9 cellular contexts compared by ENCODE assay signal in the genomic region with DNA sequence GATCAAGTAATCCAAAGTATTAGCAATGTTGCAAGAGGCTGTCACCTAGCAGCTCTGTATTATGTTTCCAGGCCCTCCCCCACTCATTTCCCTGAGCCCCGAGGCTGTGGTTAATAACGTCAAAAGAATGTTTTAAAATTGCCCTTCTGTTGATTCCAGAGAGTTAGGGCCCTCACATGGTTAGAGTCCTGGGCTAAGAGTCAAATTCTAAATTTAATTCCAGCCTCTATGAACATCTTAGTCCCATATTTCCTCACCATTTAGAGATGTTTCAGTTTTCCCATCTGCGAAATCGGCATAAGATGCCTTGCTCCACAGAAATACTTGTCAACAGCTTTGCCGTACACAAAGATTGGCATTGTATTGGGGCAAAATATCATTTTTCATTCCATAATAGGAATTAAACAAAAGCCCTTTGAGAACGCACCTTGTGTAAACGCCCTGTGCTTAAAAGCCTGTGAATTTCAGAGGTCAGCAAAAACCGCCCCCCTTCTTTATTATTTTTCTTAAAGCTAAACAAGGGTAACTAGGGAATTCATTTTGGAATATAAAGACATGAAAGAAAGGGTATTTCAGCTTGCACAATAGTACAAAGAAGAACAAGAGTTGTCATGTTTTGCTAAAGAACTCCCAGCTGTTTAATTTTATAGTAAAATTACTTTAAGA.
DNase-seq lines count a peak whose midpoint lies in the region; ATAC-seq and TF ChIP-seq lines count a peak whose summit lies in the region.
"Had no signal": no experiment of that assay in that cellular context is flagged by ENCODE, and none has a peak within 500 bp of the region (broad histone marks: within the 10 kb centered on the region; RNA-seq: fewer than 3 reads in every experiment).

No MANE protein-coding gene starts in this region.

- no peak for TF ChIP-seq EP300 in esophagus muscularis mucosa (IDR thresholded peaks at IDR 0.05)

- no peak overlapping the region for H3K27ac Mint-ChIP-seq in CD8-positive, alpha-beta T cell

- H3K9me3 ChIP-seq in OCI-LY7 (ENCODE audit: low read length) = no peaks in the 10 kb centered on the region
- no peaks in the 10 kb centered on the region for H3K9me3 ChIP-seq in esophagus muscularis mucosa
- H3K9me3 ChIP-seq in Karpas-422 (ENCODE audit: low read length) = no peaks in the 10 kb centered on the region
- no peaks in the 10 kb centered on the region for H3K9me3 ChIP-seq in CD8-positive, alpha-beta T cell (ENCODE audit: low read length)

- intact Hi-C loops in OCI-LY7 (cut with micrococcal nuclease; ENCODE audit: unreplicated experiment) = no loop called here
- intact Hi-C loops in esophagus muscularis mucosa (cut with DNase I) = loop anchor here (5.0 to 10.0 kb wide), 2 partner anchors 135 to 272 kb away; a partner anchor contains a TSS
- intact Hi-C loops in CD8-positive, alpha-beta T cell (cut with DNase I, micrococcal nuclease) = loop anchor here (5.0 to 10.0 kb wide), 4 partner anchors 45 to 282 kb away; no protein-coding TSS in a partner anchor

- H3K4me2 ChIP-seq in OCI-LY7 (ENCODE audit: low read length) = peak overlapping the region; percentile 63
- H3K4me2 ChIP-seq in Karpas-422 (ENCODE audit: low read depth, low read length, poor library complexity, severe bottlenecking) = no peak overlapping the region

- no peak overlapping the region for H3K9ac ChIP-seq in Karpas-422 (ENCODE audit: low read length)

- peaks cover 3% of the 10 kb centered on the region for H3K36me3 Mint-ChIP-seq in CD8-positive, alpha-beta T cell

- H3K4me1 Mint-ChIP-seq in CD8-positive, alpha-beta T cell (ENCODE audit: low read depth) = peaks cover 56% of the 10 kb centered on the region

- DNase-seq in EL (peak; percentile 92), OCI-LY7 (ENCODE audit: low spot score) (no peak), esophagus muscularis mucosa (ENCODE audit: extremely low spot score) (no peak), retinal pigment epithelial cell (ENCODE audit: low read depth) (peak; percentile 87), Karpas-422 (no peak), NCI-H128 (lab: John Stamatoyannopoulos, UW; ENCODE audit: unreplicated experiment) (no peak)
- no peak for DNase-seq in CD8-positive, alpha-beta T cell
- DNase-seq: MM.1S had no signal

- H4K20me1 ChIP-seq in OCI-LY7 (ENCODE audit: insufficient read depth, low read length) (no peaks in the 10 kb centered on the region), Karpas-422 (ENCODE audit: insufficient read depth, low read depth, low read length) (no peaks in the 10 kb centered on the region)

- CTCF ChIA-PET in OCI-LY7 (lab: Charles Lee; ENCODE audit: unreplicated experiment) = interaction anchor here (1.5 to 2.8 kb wide), 2 partner anchors 12 to 208 kb away, joined by 5 to 12 read pairs; no protein-coding TSS in a partner anchor
- CTCF ChIA-PET in CD8-positive, alpha-beta T cell (lab: Charles Lee) = interaction anchor here (0.8 to 7.1 kb wide), 16 partner anchors 9 to 287 kb away, joined by 3 to 138 read pairs (median 6); a partner anchor contains a TSS

- H3K9me3 Mint-ChIP-seq in CD8-positive, alpha-beta T cell = no peaks in the 10 kb centered on the region

- H3K9me2 ChIP-seq in OCI-LY7 (ENCODE audit: insufficient read depth, low read length) (no peaks in the 10 kb centered on the region), Karpas-422 (replicated peaks; ENCODE audit: insufficient read depth, low read length) (no peaks in the 10 kb centered on the region)

- no peaks in the 10 kb centered on the region for H3K27me3 Mint-ChIP-seq in CD8-positive, alpha-beta T cell (ENCODE audit: low read depth)

- no peak overlapping the region for H3K4me3 Mint-ChIP-seq in CD8-positive, alpha-beta T cell

- peaks cover 34% of the 10 kb centered on the region for H3K79me2 ChIP-seq in OCI-LY7 (ENCODE audit: insufficient read depth, low read depth, low read length)
- H3K79me2 ChIP-seq in Karpas-422 (ENCODE audit: low read length) = no peaks in the 10 kb centered on the region

- BruUV-seq in OCI-LY7 (replicated peaks; lab: Mats Ljungman, UMichigan) = TSS peak; percentile 1

- no peak overlapping the region for H3K4me3 ChIP-seq in OCI-LY7 (ENCODE audit: low read depth, low read length, poor library complexity, severe bottlenecking)
- no peak overlapping the region for H3K4me3 ChIP-seq in esophagus muscularis mucosa
- H3K4me3 ChIP-seq in retinal pigment epithelial cell (ENCODE audit: low read length) = no peak overlapping the region
- no peak overlapping the region for H3K4me3 ChIP-seq in Karpas-422 (ENCODE audit: low read length)
- H3K4me3 ChIP-seq in CD8-positive, alpha-beta T cell (ENCODE audit: low read depth, low read length) = no peak overlapping the region

- TF ChIP-seq POLR2A in esophagus muscularis mucosa (IDR thresholded peaks at IDR 0.05; ENCODE audit: low read depth) = no peak

- peak overlapping the region; percentile 38; the same call in 1 of the 2 replicates for H2AFZ ChIP-seq in OCI-LY7 (ENCODE audit: low read length)
- H2AFZ ChIP-seq in Karpas-422 (ENCODE audit: low read length) = no peak overlapping the region

- H3K27ac ChIP-seq in OCI-LY7 (ENCODE audit: low read depth, low read length, poor library complexity, severe bottlenecking) (peak overlapping the region; percentile 56), esophagus muscularis mucosa (replicated peaks in 1 of 4) (peak overlapping the region; percentile 74 to 78 (median 75)), Karpas-422 (ENCODE audit: low read length) (no peak overlapping the region)
- no peak overlapping the region for H3K27ac ChIP-seq in CD8-positive, alpha-beta T cell (ENCODE audit: low read depth, low read length)

- no peak for TF ChIP-seq CTCF in OCI-LY7 (conservative IDR thresholded peaks at IDR 0.05; ENCODE audit: low read length)
- TF ChIP-seq CTCF in esophagus muscularis mucosa (IDR thresholded peaks at IDR 0.05) = no peak
- TF ChIP-seq CTCF in retinal pigment epithelial cell (conservative IDR thresholded peaks at IDR 0.05; ENCODE audit: low read depth, low read length) = no peak
- TF ChIP-seq CTCF in CD8-positive, alpha-beta T cell (IDR thresholded peaks at IDR 0.05) = no peak

- 39% methylated on average over 8 of the region's 8 CpGs for WGBS in esophagus muscularis mucosa

- H3K4me1 ChIP-seq in OCI-LY7 (ENCODE audit: insufficient read depth, low read length, poor library complexity, severe bottlenecking) (peaks cover 70% of the 10 kb centered on the region), esophagus muscularis mucosa (peaks cover 33 to 66% (median 57%) of the 10 kb centered on the region in 4 donors), Karpas-422 (ENCODE audit: low read length) (peaks cover 19% of the 10 kb centered on the region)
- H3K4me1 ChIP-seq in CD8-positive, alpha-beta T cell (ENCODE audit: insufficient read depth, low read length) = peaks cover 13% of the 10 kb centered on the region

- H3K36me3 ChIP-seq in OCI-LY7 (ENCODE audit: insufficient read depth, low read length) (peaks cover 4% of the 10 kb centered on the region; the same call in 1 of the 2 replicates), esophagus muscularis mucosa (no peaks in the 10 kb centered on the region), Karpas-422 (ENCODE audit: insufficient read depth, low read length) (no peaks in the 10 kb centered on the region)
- H3K36me3 ChIP-seq in CD8-positive, alpha-beta T cell (ENCODE audit: insufficient read depth, low read length) = no peaks in the 10 kb centered on the region

- no peak for ATAC-seq in HG03045 (IDR thresholded peaks at IDR 0.05; ENCODE audit: unreplicated experiment)
- no peak for ATAC-seq in CD8-positive, alpha-beta T cell

- H3K27me3 ChIP-seq in esophagus muscularis mucosa = no peaks in the 10 kb centered on the region
- H3K27me3 ChIP-seq in Karpas-422 (ENCODE audit: low read length) = no peaks in the 10 kb centered on the region
- H3K27me3 ChIP-seq in CD8-positive, alpha-beta T cell (ENCODE audit: insufficient read depth, low read length) = no peaks in the 10 kb centered on the region

- POLR2A ChIA-PET in OCI-LY7 (lab: Charles Lee) = interaction anchor here (0.7 to 15.5 kb wide), 18 partner anchors 8 to 1259 kb away, joined by 3 to 277 read pairs (median 4); a partner anchor contains a TSS
- POLR2A ChIA-PET in CD8-positive, alpha-beta T cell (lab: Charles Lee) = interaction anchor here (1.0 to 2.2 kb wide), 5 partner anchors 11 to 207 kb away, joined by 3 to 10 read pairs (median 4); no protein-coding TSS in a partner anchor

Comparison
In these comparisons a context has a peak if more than half of its experiments do, and no peak if none do; other contexts are left out.
1. DNase-seq: peak in EL (single experiment) and retinal pigment epithelial cell (single experiment); none in OCI-LY7 (single experiment), esophagus muscularis mucosa (single experiment), Karpas-422 (single experiment), NCI-H128 (single experiment) and CD8-positive, alpha-beta T cell (0 of 7).
2. H3K27ac ChIP-seq: peak in OCI-LY7 (single experiment) and esophagus muscularis mucosa (4 of 4); none in Karpas-422 (single experiment) and CD8-positive, alpha-beta T cell (single experiment).